Comparison of ENCODE assay signal across 10 cellular contexts in genomic region chr2:71455741-71456569, GRCh38. TPM values are rescaled to one million over a fixed set of nuclear protein-coding genes. Genes with fewer than 3 reads are reported as not detected.
DNase-seq lines count a peak whose midpoint lies in the region; ATAC-seq and TF ChIP-seq lines count a peak whose summit lies in the region.
"Had no signal": no experiment of that assay in that cellular context is flagged by ENCODE, and none has a peak within 500 bp of the region (broad histone marks: within the 10 kb centered on the region; RNA-seq: fewer than 3 reads in every experiment).

No MANE protein-coding gene starts in this region.

- peaks cover 13% of the 10 kb centered on the region for H3K27me3 ChIP-seq in left ventricle myocardium inferior (ENCODE audit: low read depth)
- H3K27me3 ChIP-seq in neural progenitor cell = peaks cover 41% of the 10 kb centered on the region

- intact Hi-C loops in OCI-LY7 (cut with micrococcal nuclease; ENCODE audit: unreplicated experiment) = no loop called here
- intact Hi-C loops in left ventricle myocardium inferior (cut with micrococcal nuclease) = no loop called here
- intact Hi-C loops in posterior vena cava (cut with DNase I) = loop anchor here in 1 of 2 donors (5.0 kb wide), 1 partner anchor 46 kb away; no protein-coding TSS in a partner anchor

- CTCF ChIA-PET in OCI-LY7 (lab: Charles Lee; ENCODE audit: unreplicated experiment) = no interaction called here

- peaks cover 2% of the 10 kb centered on the region for H3K9me3 Mint-ChIP-seq in neural progenitor cell
- H3K9me3 Mint-ChIP-seq: stimulated activated effector memory CD8-positive, alpha-beta T cell treated with anti-CD3 and anti-CD28 coated beads, Interleukin-12 subunit alpha, Interleukin-12 subunit beta, amount 100 ng/mL, for 72 hours had no signal

- no peak for ATAC-seq in HG03175 (IDR thresholded peaks at IDR 0.05; ENCODE audit: unreplicated experiment)
- ATAC-seq in HG03469 (IDR thresholded peaks at IDR 0.05; ENCODE audit: unreplicated experiment) = no peak
- ATAC-seq: stimulated activated effector memory CD8-positive, alpha-beta T cell treated with anti-CD3 and anti-CD28 coated beads, Interleukin-12 subunit alpha, Interleukin-12 subunit beta, amount 100 ng/mL, for 72 hours had no signal

- H3K4me3 ChIP-seq in OCI-LY7 (ENCODE audit: low read depth, low read length, poor library complexity, severe bottlenecking) (no peak overlapping the region), left ventricle myocardium inferior (peak overlapping the region; percentile 76), neural progenitor cell (no peak overlapping the region)

- DNase-seq in EL (peak; percentile 71), OCI-LY7 (ENCODE audit: low spot score) (peak; percentile 7), left ventricle myocardium inferior (peak; percentile 69), neural progenitor cell (ENCODE audit: low spot score) (no peak), posterior vena cava (ENCODE audit: low spot score) (no peak)
- no peak for DNase-seq in activated naive CD4-positive, alpha-beta T cell treated with Interleukin-2 at 50 U/mL for 16 hours
- DNase-seq: NCI-H1694 treated with DMSO at 0.1 percent for 48 hours had no signal

- H3K27ac ChIP-seq in OCI-LY7 (ENCODE audit: low read depth, low read length, poor library complexity, severe bottlenecking) (no peak overlapping the region), left ventricle myocardium inferior (replicated peaks) (peak overlapping the region; percentile 91), neural progenitor cell (no peak overlapping the region)

- H4K20me1 ChIP-seq in OCI-LY7 (ENCODE audit: insufficient read depth, low read length) = no peaks in the 10 kb centered on the region
- peaks cover 5% of the 10 kb centered on the region for H4K20me1 ChIP-seq in neural progenitor cell (ENCODE audit: low read depth)

- H3K27me3 Mint-ChIP-seq in neural progenitor cell (ENCODE audit: insufficient read depth, low read depth) = peaks cover 26% of the 10 kb centered on the region

- no peaks in the 10 kb centered on the region for H3K9me2 ChIP-seq in OCI-LY7 (ENCODE audit: insufficient read depth, low read length)

- peak overlapping the region; percentile 59 for H2AFZ ChIP-seq in OCI-LY7 (ENCODE audit: low read length)
- peak overlapping the region; percentile 30 for H2AFZ ChIP-seq in neural progenitor cell (replicated peaks)

- H3K4me1 Mint-ChIP-seq in neural progenitor cell = peaks cover 39% of the 10 kb centered on the region

- no peaks in the 10 kb centered on the region for H3K79me2 ChIP-seq in OCI-LY7 (ENCODE audit: insufficient read depth, low read depth, low read length)
- H3K79me2 ChIP-seq in neural progenitor cell (ENCODE audit: low read depth) = no peaks in the 10 kb centered on the region

- peak overlapping the region; percentile 95 for H3K27ac Mint-ChIP-seq in neural progenitor cell
- H3K27ac Mint-ChIP-seq: stimulated activated effector memory CD8-positive, alpha-beta T cell treated with anti-CD3 and anti-CD28 coated beads, Interleukin-12 subunit alpha, Interleukin-12 subunit beta, amount 100 ng/mL, for 72 hours had no signal

- TF ChIP-seq CTCF in OCI-LY7 (conservative IDR thresholded peaks at IDR 0.05; ENCODE audit: low read length) = no peak
- TF ChIP-seq CTCF in left ventricle myocardium inferior (IDR thresholded peaks at IDR 0.05; ENCODE audit: borderline replicate concordance) = no peak
- TF ChIP-seq CTCF in neural progenitor cell (IDR thresholded peaks at IDR 0.05) = no peak

- no TSS peak for BruUV-seq in OCI-LY7 (replicated peaks; lab: Mats Ljungman, UMichigan)

- no peaks in the 10 kb centered on the region for H3K36me3 ChIP-seq in OCI-LY7 (ENCODE audit: insufficient read depth, low read length)
- no peaks in the 10 kb centered on the region for H3K36me3 ChIP-seq in left ventricle myocardium inferior
- no peaks in the 10 kb centered on the region for H3K36me3 ChIP-seq in neural progenitor cell

- H3K36me3 Mint-ChIP-seq in neural progenitor cell = no peaks in the 10 kb centered on the region
- H3K36me3 Mint-ChIP-seq: stimulated activated effector memory CD8-positive, alpha-beta T cell treated with anti-CD3 and anti-CD28 coated beads, Interleukin-12 subunit alpha, Interleukin-12 subunit beta, amount 100 ng/mL, for 72 hours had no signal

- H3K9ac ChIP-seq in neural progenitor cell = no peak overlapping the region

- H3K9me3 ChIP-seq in OCI-LY7 (ENCODE audit: low read length) = 0 out of 2 replicates have a peak, but pooled peaks cover 1% of the 10 kb centered on the region
- H3K9me3 ChIP-seq in left ventricle myocardium inferior (replicated peaks) = no peaks in the 10 kb centered on the region
- no peaks in the 10 kb centered on the region for H3K9me3 ChIP-seq in neural progenitor cell (ENCODE audit: low read depth)

- H3K4me1 ChIP-seq in OCI-LY7 (ENCODE audit: insufficient read depth, low read length, poor library complexity, severe bottlenecking) (peaks cover 10% of the 10 kb centered on the region), left ventricle myocardium inferior (peaks cover 100% of the 10 kb centered on the region), neural progenitor cell (peaks cover 32% of the 10 kb centered on the region)

- peak overlapping the region; percentile 15 for H3K4me3 Mint-ChIP-seq in neural progenitor cell
- H3K4me3 Mint-ChIP-seq: stimulated activated effector memory CD8-positive, alpha-beta T cell treated with anti-CD3 and anti-CD28 coated beads, Interleukin-12 subunit alpha, Interleukin-12 subunit beta, amount 100 ng/mL, for 72 hours had no signal

- POLR2A ChIA-PET in OCI-LY7 (lab: Charles Lee) = interaction anchor here (0.6 to 0.9 kb wide), 2 partner anchors 9 to 802 kb away, joined by 3 read pairs; no protein-coding TSS in a partner anchor

- H3K4me2 ChIP-seq in OCI-LY7 (ENCODE audit: low read length) (no peak overlapping the region), neural progenitor cell (peak overlapping the region; percentile 37)

- peaks cover 26% of the 10 kb centered on the region for H3F3A ChIP-seq in neural progenitor cell (ENCODE audit: low read depth)

RNA-seq across cellular contexts. Expression of gene DYSF, which starts 2.6 kb away (rescaled TPM):
- not detected in 2 replicates for total RNA-seq in OCI-LY7 (2014; rRNA removed; shearing (Covaris generic))
- total RNA-seq in OCI-LY7 (2022) (not detected in 2 replicates), left ventricle myocardium inferior (48.2 TPM), neural progenitor cell (ENCODE audit: low replicate concordance) (0.39 and 1.1 TPM in 2 replicates), posterior vena cava (10 to 100 TPM; 42.1 to 46.8 TPM)

Comparison
In these comparisons a context has a peak if more than half of its experiments do, and no peak if none do; other contexts are left out.
1. DNase-seq: peak in EL (single experiment), OCI-LY7 (single experiment) and left ventricle myocardium inferior (single experiment); none in neural progenitor cell (single experiment), posterior vena cava (single experiment) and activated naive CD4-positive, alpha-beta T cell treated with Interleukin-2 at 50 U/mL for 16 hours (single experiment).
2. RNA of gene DYSF, which starts 2.6 kb away (total RNA-seq): 48.2 TPM in left ventricle myocardium inferior (single experiment) and 42.1 to 46.8 TPM in posterior vena cava; 0.39 to 1.1 TPM in neural progenitor cell and not detected in OCI-LY7; every median in the first group is over 10 times any median in the second.